In the genomic region with DNA sequence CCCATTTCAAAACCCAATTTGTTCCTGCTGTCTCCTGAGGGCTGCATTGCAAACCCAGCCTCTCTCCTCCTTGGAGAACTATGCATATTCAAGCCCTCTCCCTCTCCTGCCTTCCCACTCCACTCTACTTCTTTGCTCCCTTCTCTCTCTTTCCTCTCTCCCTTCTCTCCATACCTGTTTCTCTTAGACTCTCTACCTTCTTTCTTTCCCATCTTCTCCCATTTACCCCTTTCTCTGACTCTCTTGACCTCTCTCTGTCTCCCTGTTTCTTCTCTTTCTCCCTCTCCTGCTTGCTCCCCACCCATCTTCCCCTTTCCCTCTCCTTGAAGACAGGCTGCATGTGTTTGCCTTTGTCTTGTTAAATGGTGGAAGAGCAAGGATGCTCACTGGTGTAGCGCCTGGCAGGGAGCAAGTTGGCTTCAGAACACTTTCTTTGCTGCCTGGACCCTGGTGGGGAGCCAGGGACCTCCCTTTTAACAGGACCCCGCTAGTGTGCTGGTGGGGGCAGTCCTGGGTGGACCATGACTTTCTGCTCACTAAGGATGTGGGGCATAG, we compare ENCODE assay signal across 1 cellular context.
TF ChIP-seq lines count a peak whose summit lies in the region.

No MANE protein-coding gene starts in this region.

TF ChIP-seq in H1, 55 proteins besides CTCF, POLR2A, EP300 and RAD21 (continued from another document):
- TF ChIP-seq, protein P1, sequence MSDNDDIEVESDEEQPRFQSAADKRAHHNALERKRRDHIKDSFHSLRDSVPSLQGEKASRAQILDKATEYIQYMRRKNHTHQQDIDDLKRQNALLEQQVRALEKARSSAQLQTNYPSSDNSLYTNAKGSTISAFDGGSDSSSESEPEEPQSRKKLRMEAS (IDR thresholded peaks at IDR 0.05): peak; percentile 78
- TF ChIP-seq RNF2 (IDR thresholded peaks at IDR 0.05; ENCODE audit: borderline replicate concordance, low read depth, low read length, missing control alignments, poor library complexity, severe bottlenecking): no peak
- TF ChIP-seq, protein P2, sequence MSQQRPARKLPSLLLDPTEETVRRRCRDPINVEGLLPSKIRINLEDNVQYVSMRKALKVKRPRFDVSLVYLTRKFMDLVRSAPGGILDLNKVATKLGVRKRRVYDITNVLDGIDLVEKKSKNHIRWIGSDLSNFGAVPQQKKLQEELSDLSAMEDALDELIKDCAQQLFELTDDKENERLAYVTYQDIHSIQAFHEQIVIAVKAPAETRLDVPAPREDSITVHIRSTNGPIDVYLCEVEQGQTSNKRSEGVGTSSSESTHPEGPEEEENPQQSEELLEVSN (IDR thresholded peaks at IDR 0.05): peak; percentile 34; the same call in 1 of the 2 replicates
- TF ChIP-seq JUN (IDR thresholded peaks at IDR 0.05; ENCODE audit: low read depth, low read length): no peak
